In genomic region chr11:18347471-18348125, GRCh38 we compare ENCODE assay signal across 17 cellular contexts. TPM values are rescaled to one million over a fixed set of nuclear protein-coding genes. Genes with fewer than 3 reads are reported as not detected.
DNase-seq lines count a peak whose midpoint lies in the region; ATAC-seq and TF ChIP-seq lines count a peak whose summit lies in the region.
"Had no signal": no experiment of that assay in that cellular context is flagged by ENCODE, and none has a peak within 500 bp of the region (broad histone marks: within the 10 kb centered on the region; RNA-seq: fewer than 3 reads in every experiment).

No MANE protein-coding gene starts in this region.

- no peak for TF ChIP-seq POLR2A in breast epithelium (IDR thresholded peaks at IDR 0.05)

- H3K4me1 ChIP-seq in breast epithelium (no peaks in the 10 kb centered on the region), PC-3 (ENCODE audit: insufficient read depth, low read length) (peaks cover 18% of the 10 kb centered on the region)

- CTCF ChIA-PET in MCF 10A (lab: Yijun Ruan, JAX) (interaction anchor here (0.9 to 1.0 kb wide), 2 partner anchors 13 to 17 kb away, joined by 3 to 4 read pairs; no protein-coding TSS in a partner anchor), PC-3 (lab: Charles Lee) (no interaction called here)

- no peak overlapping the region for H3K27ac ChIP-seq in breast epithelium
- peak overlapping the region; percentile 54 for H3K27ac ChIP-seq in PC-3 (ENCODE audit: low read length)
- H3K27ac ChIP-seq: C4-2B, neutrophil had no signal

- H3K9ac ChIP-seq in PC-3 (ENCODE audit: low read length) = no peak overlapping the region

- H3K9me3 ChIP-seq in breast epithelium (no peaks in the 10 kb centered on the region), PC-3 (ENCODE audit: low read length) (no peaks in the 10 kb centered on the region)
- H3K9me3 ChIP-seq: neutrophil had no signal

- ATAC-seq in PC-3 (peak; percentile 76), GM19455 (IDR thresholded peaks at IDR 0.05; ENCODE audit: unreplicated experiment) (no peak)
- no peak for ATAC-seq in stimulated activated effector memory CD8-positive, alpha-beta T cell treated with anti-CD3 and anti-CD28 coated beads, Interleukin-12 subunit alpha, Interleukin-12 subunit beta, amount 100 ng/mL, for 72 hours

- H3K36me3 ChIP-seq in breast epithelium (peaks cover 4% of the 10 kb centered on the region), PC-3 (ENCODE audit: low read depth, low read length) (peaks cover 24% of the 10 kb centered on the region)

- H3K4me3 Mint-ChIP-seq in MCF 10A (ENCODE audit: unreplicated experiment) = no peak overlapping the region
- H3K4me3 Mint-ChIP-seq in stimulated activated effector memory CD8-positive, alpha-beta T cell treated with anti-CD3 and anti-CD28 coated beads, Interleukin-12 subunit alpha, Interleukin-12 subunit beta, amount 100 ng/mL, for 72 hours = no peak overlapping the region
- H3K4me3 Mint-ChIP-seq: mesothelial cell of epicardium had no signal

- peak overlapping the region; percentile 23; the same call in 1 of the 2 replicates for H3K4me2 ChIP-seq in PC-3 (ENCODE audit: low read length)
- H3K4me2 ChIP-seq: smooth muscle cell had no signal

- H3K27me3 ChIP-seq in breast epithelium (no peaks in the 10 kb centered on the region), PC-3 (ENCODE audit: low read length) (no peaks in the 10 kb centered on the region)
- H3K27me3 ChIP-seq: neutrophil had no signal

- H3K36me3 Mint-ChIP-seq in MCF 10A (ENCODE audit: insufficient read depth, unreplicated experiment) = peaks cover 98% of the 10 kb centered on the region
- H3K36me3 Mint-ChIP-seq in stimulated activated effector memory CD8-positive, alpha-beta T cell treated with anti-CD3 and anti-CD28 coated beads, Interleukin-12 subunit alpha, Interleukin-12 subunit beta, amount 100 ng/mL, for 72 hours = peaks cover 98% of the 10 kb centered on the region

- DNase-seq in MCF 10A (ENCODE audit: unreplicated experiment) (no peak), breast epithelium (ENCODE audit: low spot score in 2 of 2) (no peak), PC-3 (peak; percentile 47), epithelial cell of esophagus (ENCODE audit: low read depth) (peak; percentile 4), occipital lobe (lab: John Stamatoyannopoulos, UW) (no peak)
- no peak for DNase-seq in stimulated activated effector memory CD8-positive, alpha-beta T cell treated with anti-CD3 and anti-CD28 coated beads, Interleukin-12 subunit alpha, Interleukin-12 subunit beta, amount 100 ng/mL, for 72 hours (ENCODE audit: low spot score in 2 of 2)
- no peak for DNase-seq in activated effector memory CD4-positive, alpha-beta T cell treated with Interleukin-2 at 50 U/mL for 16 hours
- DNase-seq: activated CD4-positive, CD25-positive, alpha-beta regulatory T cell treated with anti-CD3 and anti-CD28 coated beads, Interleukin-2, amount 50 U/mL, for 72 hours; effector CD8-positive, alpha-beta T cell; islet precursor cell; NCI-H2029; NCI-H69 had no signal

- no peaks in the 10 kb centered on the region for H3K79me2 ChIP-seq in PC-3 (ENCODE audit: low read length)

- H3K4me3 ChIP-seq in breast epithelium (no peak overlapping the region), PC-3 (ENCODE audit: low read length) (no peak overlapping the region), epithelial cell of esophagus (ENCODE audit: low read length) (no peak overlapping the region)
- H3K4me3 ChIP-seq: smooth muscle cell had no signal

- H3K27ac Mint-ChIP-seq in MCF 10A (ENCODE audit: low read depth, unreplicated experiment) = no peak overlapping the region
- peak overlapping the region; percentile 63 for H3K27ac Mint-ChIP-seq in stimulated activated effector memory CD8-positive, alpha-beta T cell treated with anti-CD3 and anti-CD28 coated beads, Interleukin-12 subunit alpha, Interleukin-12 subunit beta, amount 100 ng/mL, for 72 hours
- H3K27ac Mint-ChIP-seq: mesothelial cell of epicardium had no signal

- H3K9me3 Mint-ChIP-seq in MCF 10A (ENCODE audit: unreplicated experiment) = no peaks in the 10 kb centered on the region
- no peaks in the 10 kb centered on the region for H3K9me3 Mint-ChIP-seq in stimulated activated effector memory CD8-positive, alpha-beta T cell treated with anti-CD3 and anti-CD28 coated beads, Interleukin-12 subunit alpha, Interleukin-12 subunit beta, amount 100 ng/mL, for 72 hours
- H3K9me3 Mint-ChIP-seq: mesothelial cell of epicardium had no signal

- intact Hi-C loops in MCF 10A (cut with micrococcal nuclease) = no loop called here
- intact Hi-C loops in breast epithelium (cut with DNase I; ENCODE audit: low total_unique reads) = no loop called here
- intact Hi-C loops in PC-3 (cut with micrococcal nuclease) = no loop called here

- no peaks in the 10 kb centered on the region for H4K20me1 ChIP-seq in PC-3 (ENCODE audit: low read length)

- no peaks in the 10 kb centered on the region for H3K27me3 Mint-ChIP-seq in MCF 10A (ENCODE audit: insufficient read depth, unreplicated experiment)

- no peaks in the 10 kb centered on the region for H3K9me2 ChIP-seq in PC-3 (replicated peaks; ENCODE audit: low read length)

- peaks cover 5% of the 10 kb centered on the region for H3K4me1 Mint-ChIP-seq in MCF 10A (ENCODE audit: insufficient read depth, unreplicated experiment)
- H3K4me1 Mint-ChIP-seq in stimulated activated effector memory CD8-positive, alpha-beta T cell treated with anti-CD3 and anti-CD28 coated beads, Interleukin-12 subunit alpha, Interleukin-12 subunit beta, amount 100 ng/mL, for 72 hours = peaks cover 5% of the 10 kb centered on the region
- H3K4me1 Mint-ChIP-seq: mesothelial cell of epicardium had no signal

- POLR2A ChIA-PET in MCF 10A (lab: Yijun Ruan, JAX) (interaction anchor here (0.7 kb wide), 1 partner anchor 19 kb away, joined by 3 read pairs; no protein-coding TSS in a partner anchor), PC-3 (lab: Charles Lee; ENCODE audit: unreplicated experiment) (no interaction called here)

- H2AFZ ChIP-seq in PC-3 (ENCODE audit: low read length) = no peak overlapping the region

- BruUV-seq in MCF 10A (replicated peaks; lab: Mats Ljungman, UMichigan) = TSS peak; percentile 11
- BruUV-seq in PC-3 (replicated peaks; lab: Mats Ljungman, UMichigan) = no TSS peak

- TF ChIP-seq CTCF in MCF 10A (IDR thresholded peaks at IDR 0.05; ENCODE audit: unreplicated experiment) = no peak
- TF ChIP-seq CTCF in breast epithelium (IDR thresholded peaks at IDR 0.05) = no peak
- TF ChIP-seq CTCF in PC-3 (conservative IDR thresholded peaks at IDR 0.05; ENCODE audit: low read depth, low read length) = no peak
- no peak for TF ChIP-seq CTCF in epithelial cell of esophagus (IDR thresholded peaks at IDR 0.05; ENCODE audit: insufficient read depth, low read depth, low read length, missing control alignments)

- no peaks in the 10 kb centered on the region for H3F3A ChIP-seq in PC-3 (ENCODE audit: low read length, unreplicated experiment)

RNA-seq across cellular contexts. Expression of gene GTF2H1, which starts 25.2 kb away (rescaled TPM):
- total RNA-seq in MCF 10A (2022) = 60.9 and 83.4 TPM in 2 replicates
- total RNA-seq in breast epithelium = 10 to 100 TPM; 73.1 to 83.7 (median 74.4) TPM
- 32.7 and 33.5 TPM in 2 replicates for total RNA-seq in PC-3 (2014; rRNA removed)
- 84.2 TPM for total RNA-seq in occipital lobe

RNA-seq across cellular contexts. Expression of gene HPS5, which starts 25.7 kb away (rescaled TPM):
- total RNA-seq in MCF 10A (2022) = 23.6 and 31.8 TPM in 2 replicates
- 100 to 1,000 TPM in 1 of 3 donors, 10 to 100 TPM in 2; 18.7 to 166 (median 57.0) TPM for total RNA-seq in breast epithelium
- total RNA-seq in PC-3 (2014; rRNA removed) = 15.2 and 15.6 TPM in 2 replicates
- total RNA-seq in occipital lobe = 126 TPM

RNA-seq across cellular contexts. Expression of gene LDHA, which starts 46.8 kb away (rescaled TPM):
- 516 and 739 TPM in 2 replicates for total RNA-seq in MCF 10A (2022)
- total RNA-seq in breast epithelium = 100 to 1,000 TPM; 433 to 515 (median 501) TPM
- total RNA-seq in PC-3 (2014; rRNA removed) = 1,402 and 1,441 TPM in 2 replicates
- 119 TPM for total RNA-seq in occipital lobe

Comparison
In these comparisons a context has a peak if more than half of its experiments do, and no peak if none do; other contexts are left out.
1. DNase-seq: peak in PC-3 (single experiment) and epithelial cell of esophagus (single experiment); none in MCF 10A (single experiment), breast epithelium (0 of 2), stimulated activated effector memory CD8-positive, alpha-beta T cell treated with anti-CD3 and anti-CD28 coated beads, Interleukin-12 subunit alpha, Interleukin-12 subunit beta, amount 100 ng/mL, for 72 hours (0 of 2), activated effector memory CD4-positive, alpha-beta T cell treated with Interleukin-2 at 50 U/mL for 16 hours (single experiment) and occipital lobe (single experiment).